ENCODE assay signal across 9 cellular contexts in the genomic region with DNA sequence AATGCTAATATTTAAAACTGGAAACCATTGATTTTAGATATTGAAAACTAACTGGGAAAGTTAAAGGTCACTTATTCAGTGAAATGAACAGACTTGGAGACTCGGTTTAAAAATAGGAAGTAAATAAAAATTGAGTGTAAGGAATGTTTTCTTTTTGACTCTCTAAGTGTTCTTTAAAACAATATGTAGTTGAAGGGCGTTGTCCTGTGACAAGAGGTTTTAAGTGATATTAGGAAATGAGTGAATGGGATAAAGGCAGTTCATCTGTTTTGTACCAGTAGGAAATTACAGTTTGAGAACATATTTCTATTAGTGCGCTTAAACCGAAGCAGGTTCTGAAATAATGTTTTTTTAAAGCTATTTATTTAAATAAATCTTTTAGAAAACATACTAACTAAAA.
"Had no signal": no experiment of that assay in that cellular context is flagged by ENCODE, and none has a peak within 500 bp of the region (broad histone marks: within the 10 kb centered on the region; RNA-seq: fewer than 3 reads in every experiment).

No MANE protein-coding gene starts in this region.

- ATAC-seq: HCT116, K562 had no signal

- FAIRE-seq: HTR-8/SVneo, K562 had no signal

- H3K9me3 ChIP-seq: HAP-1 had no signal

- H3K36me3 ChIP-seq: HAP-1 had no signal

- H3K4me3 ChIP-seq: HAP-1, K562 had no signal

- H3K4me3 Mint-ChIP-seq: HFFc6 had no signal

- DNase-seq: GOT3, H7, HFFc6, IMR-90, KG1 had no signal

- H3K27ac Mint-ChIP-seq: HFFc6 had no signal
